Comparison of ENCODE assay signal across 18 cellular contexts in genomic region chr7:79118143-79118542, GRCh38.
DNase-seq lines count a peak whose midpoint lies in the region; ATAC-seq, FAIRE-seq and TF ChIP-seq lines count a peak whose summit lies in the region.
"Had no signal": no experiment of that assay in that cellular context is flagged by ENCODE, and none has a peak within 500 bp of the region (broad histone marks: within the 10 kb centered on the region; RNA-seq: fewer than 3 reads in every experiment).

No MANE protein-coding gene starts in this region.

- no peaks in the 10 kb centered on the region for H4K20me1 ChIP-seq in endothelial cell of umbilical vein (replicated peaks; ENCODE audit: control insufficient read depth, extremely low read depth, insufficient read depth, low read length)

- dilution Hi-C loops in endothelial cell of umbilical vein (cut with MboI; ENCODE audit: extremely low pct_ligation_motif_present, low sequenced_read_pairs), result no loop called here

- H3K4me2 ChIP-seq in endothelial cell of umbilical vein (ENCODE audit: insufficient read depth, low read length), result peak overlapping the region; percentile 59
- H3K4me2 ChIP-seq: A549, KMS-11 had no signal

- DNase-seq in H54 (ENCODE audit: insufficient read length, low spot score) (no peak), NOMO-1 treated with DMSO at 0.1 percent for 48 hours (lab: John Stamatoyannopoulos, UW; ENCODE audit: unreplicated experiment) (peak; percentile 70), endothelial cell of umbilical vein (ENCODE audit: low read depth, low spot score) (peak; percentile 55), NCI-H524 treated with DMSO at 0.1 percent for 48 hours (lab: John Stamatoyannopoulos, UW) (no peak), Right ventricle myocardium superior (no peak)
- no peak for DNase-seq in activated CD8-positive, alpha-beta memory T cell treated with anti-CD3 and anti-CD28 coated beads, Interleukin-2, amount 10 ng/mL, durations not matched to agents 7 days and 5 days
- DNase-seq: CD8-positive, alpha-beta T cell; COR-L47; DMS153; DMS79 treated with DMSO at 0.1 percent for 48 hours; GOT3 had no signal

- H3K9ac ChIP-seq in endothelial cell of umbilical vein (replicated peaks; ENCODE audit: extremely low read depth, insufficient read depth, low read length), result no peak overlapping the region
- H3K9ac ChIP-seq: KMS-11 had no signal

- TF ChIP-seq CTCF in endothelial cell of umbilical vein (IDR thresholded peaks at IDR 0.05; ENCODE audit: extremely low read depth in 1 of 2, insufficient read depth in 1 of 2, low read depth in 1 of 2, low read length in 2 of 2), result no peak

- no peak overlapping the region for H3K4me3 Mint-ChIP-seq in activated CD8-positive, alpha-beta memory T cell treated with anti-CD3 and anti-CD28 coated beads, Interleukin-2, amount 10 ng/mL, durations not matched to agents 7 days and 5 days
- H3K4me3 Mint-ChIP-seq: CD14-positive monocyte; CD8-positive, alpha-beta T cell had no signal

- ATAC-seq in GM18873 (IDR thresholded peaks at IDR 0.05; ENCODE audit: low FRiP score, unreplicated experiment), result no peak
- ATAC-seq in activated CD8-positive, alpha-beta memory T cell treated with anti-CD3 and anti-CD28 coated beads, Interleukin-2, amount 10 ng/mL, durations not matched to agents 7 days and 5 days, result no peak
- no peak for ATAC-seq in Right ventricle myocardium superior (ENCODE audit: poor library complexity)
- ATAC-seq: A549; CD8-positive, alpha-beta T cell had no signal

- no peaks in the 10 kb centered on the region for H3K27me3 Mint-ChIP-seq in activated CD8-positive, alpha-beta memory T cell treated with anti-CD3 and anti-CD28 coated beads, Interleukin-2, amount 10 ng/mL, durations not matched to agents 7 days and 5 days

- H3K27me3 ChIP-seq in endothelial cell of umbilical vein (ENCODE audit: control insufficient read depth in 2 of 2, insufficient read depth in 2 of 2, low read length in 2 of 2), result no peaks in the 10 kb centered on the region

- H3K79me2 ChIP-seq in endothelial cell of umbilical vein (ENCODE audit: control insufficient read depth, insufficient read depth, low read length), result no peaks in the 10 kb centered on the region

- H3K9me3 Mint-ChIP-seq in activated CD8-positive, alpha-beta memory T cell treated with anti-CD3 and anti-CD28 coated beads, Interleukin-2, amount 10 ng/mL, durations not matched to agents 7 days and 5 days (ENCODE audit: low read depth), result peaks cover 2% of the 10 kb centered on the region

- POLR2A ChIA-PET in endothelial cell of umbilical vein (lab: Charles Lee), result no interaction called here

- no peaks in the 10 kb centered on the region for H3K4me1 Mint-ChIP-seq in activated CD8-positive, alpha-beta memory T cell treated with anti-CD3 and anti-CD28 coated beads, Interleukin-2, amount 10 ng/mL, durations not matched to agents 7 days and 5 days

- no peak overlapping the region for H3K4me3 ChIP-seq in endothelial cell of umbilical vein (replicated peaks in 1 of 3; ENCODE audit: insufficient read depth in 1 of 3, low read depth in 1 of 3, low read length in 3 of 3)
- H3K4me3 ChIP-seq: A549, HAP-1 had no signal

- peak overlapping the region; percentile 32 for H3K27ac ChIP-seq in endothelial cell of umbilical vein (ENCODE audit: insufficient read depth, low read depth, low read length)
- H3K27ac ChIP-seq: A549, KMS-11 had no signal

- CTCF ChIA-PET in endothelial cell of umbilical vein (lab: Charles Lee), result interaction anchor here (0.6 to 1.4 kb wide), 8 partner anchors 7 to 58 kb away, joined by 3 to 6 read pairs (median 3); no protein-coding TSS in a partner anchor
- CTCF ChIA-PET in activated CD8-positive, alpha-beta memory T cell treated with anti-CD3 and anti-CD28 coated beads, Interleukin-2, amount 10 ng/mL, durations not matched to agents 7 days and 5 days (lab: Charles Lee), result no interaction called here

- peaks cover 18% of the 10 kb centered on the region for H3K4me1 ChIP-seq in endothelial cell of umbilical vein (ENCODE audit: control insufficient read depth, extremely low read depth, insufficient read depth, low read length)
- H3K4me1 ChIP-seq: A549, HAP-1 had no signal

- TF ChIP-seq POLR2A in H54 (IDR thresholded peaks at IDR 0.05; ENCODE audit: low read depth, low read length), result no peak
- peak; percentile 18 for TF ChIP-seq POLR2A in endothelial cell of umbilical vein (IDR thresholded peaks at IDR 0.05; ENCODE audit: low read depth, low read length)

- no peaks in the 10 kb centered on the region for H3K9me1 ChIP-seq in endothelial cell of umbilical vein (replicated peaks; ENCODE audit: control insufficient read depth, extremely low read depth, insufficient read depth, low read length)

- H3K27ac Mint-ChIP-seq in activated CD8-positive, alpha-beta memory T cell treated with anti-CD3 and anti-CD28 coated beads, Interleukin-2, amount 10 ng/mL, durations not matched to agents 7 days and 5 days, result no peak overlapping the region
- H3K27ac Mint-ChIP-seq: CD14-positive monocyte; CD8-positive, alpha-beta T cell had no signal

- H3K36me3 ChIP-seq in endothelial cell of umbilical vein (ENCODE audit: control insufficient read depth in 2 of 2, extremely low read depth in 1 of 2, insufficient read depth in 2 of 2, low read length in 2 of 2), result no peaks in the 10 kb centered on the region
- H3K36me3 ChIP-seq: HAP-1 had no signal

- no peaks in the 10 kb centered on the region for H3K36me3 Mint-ChIP-seq in activated CD8-positive, alpha-beta memory T cell treated with anti-CD3 and anti-CD28 coated beads, Interleukin-2, amount 10 ng/mL, durations not matched to agents 7 days and 5 days
- H3K36me3 Mint-ChIP-seq: CD14-positive monocyte; CD8-positive, alpha-beta T cell had no signal

- intact Hi-C loops in endothelial cell of umbilical vein (cut with micrococcal nuclease) (no loop called here), Right ventricle myocardium superior (cut with DNase I) (no loop called here)

- FAIRE-seq in H54 (lab: Jason Lieb, UNC) (peak; percentile 45), endothelial cell of umbilical vein (lab: Jason Lieb, UNC) (peak; percentile 57)
- FAIRE-seq: A549, D721Med, GM18507 had no signal

- peak overlapping the region; percentile 13 for H2AFZ ChIP-seq in endothelial cell of umbilical vein (ENCODE audit: low read depth, low read length)

- no peaks in the 10 kb centered on the region for H3K9me3 ChIP-seq in endothelial cell of umbilical vein (replicated peaks; ENCODE audit: control insufficient read depth, insufficient read depth, low read length)
- H3K9me3 ChIP-seq: A549, HAP-1 had no signal

- BruUV-seq in endothelial cell of umbilical vein (replicated peaks; lab: Mats Ljungman, UMichigan), result no TSS peak

TF ChIP-seq in endothelial cell of umbilical vein, 7 proteins besides CTCF, POLR2A, EP300 and RAD21:
- TF ChIP-seq FOS (IDR thresholded peaks at IDR 0.05; ENCODE audit: borderline replicate concordance, insufficient read depth, low read length), result peak; percentile 74
- no peak for TF ChIP-seq MYC (IDR thresholded peaks at IDR 0.05; ENCODE audit: low read depth, low read length)

Comparison
In these comparisons a context has a peak if more than half of its experiments do, and no peak if none do; other contexts are left out.
1. DNase-seq: peak in NOMO-1 treated with DMSO at 0.1 percent for 48 hours (single experiment) and endothelial cell of umbilical vein (single experiment); none in H54 (single experiment), activated CD8-positive, alpha-beta memory T cell treated with anti-CD3 and anti-CD28 coated beads, Interleukin-2, amount 10 ng/mL, durations not matched to agents 7 days and 5 days (single experiment), NCI-H524 treated with DMSO at 0.1 percent for 48 hours (single experiment) and Right ventricle myocardium superior (single experiment).